Comparison of ENCODE assay signal across 16 cellular contexts in the genomic region with DNA sequence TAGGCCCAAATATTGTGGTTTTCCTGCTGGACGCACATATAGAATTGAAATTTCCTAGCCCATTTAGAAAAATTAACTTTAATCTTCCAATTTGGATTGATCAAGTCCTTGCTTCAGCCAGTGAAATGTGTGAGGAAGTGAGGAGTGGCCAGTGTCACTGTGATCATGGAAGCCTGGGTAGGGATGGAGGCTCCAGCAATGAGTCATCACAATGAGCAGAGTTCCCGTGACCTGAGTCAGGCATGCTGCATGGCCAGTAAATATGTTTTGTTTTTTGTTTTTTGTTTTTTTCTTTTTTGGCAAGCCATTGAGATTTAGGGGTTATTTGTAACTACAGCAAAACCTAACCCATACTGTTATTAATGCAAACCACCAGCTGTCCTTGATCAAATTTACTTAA. TPM values are rescaled to one million over a fixed set of nuclear protein-coding genes. Genes with fewer than 3 reads are reported as not detected.
A peak's percentile ranks its signal among the peaks of the same experiment; 100 is the strongest.
DNase-seq lines count a peak whose midpoint lies in the region; ATAC-seq lines count a peak whose summit lies in the region.
"Had no signal": no experiment of that assay in that cellular context is flagged by ENCODE, and none has a peak within 500 bp of the region (broad histone marks: within the 10 kb centered on the region; RNA-seq: fewer than 3 reads in every experiment).

No MANE protein-coding gene starts in this region.

- H3K4me1 ChIP-seq in SJSA1 (replicated peaks), result peaks cover 7% of the 10 kb centered on the region; the same call in 1 of the 2 replicates
- H3K4me1 ChIP-seq: esophagus muscularis mucosa had no signal

- H3K9me3 ChIP-seq in SJSA1 (replicated peaks), result no peaks in the 10 kb centered on the region
- H3K9me3 ChIP-seq: esophagus muscularis mucosa had no signal

- H3K27ac ChIP-seq in SJSA1, result no peak overlapping the region
- H3K27ac ChIP-seq: 22Rv1, esophagus muscularis mucosa had no signal

- H3K4me3 ChIP-seq in SJSA1, result no peak overlapping the region
- H3K4me3 ChIP-seq: esophagus muscularis mucosa had no signal

- DNase-seq in DMS 273 (lab: John Stamatoyannopoulos, UW; ENCODE audit: unreplicated experiment) (peak; percentile 36), DMS 273 treated with DMSO at 0.1 percent for 48 hours (lab: John Stamatoyannopoulos, UW) (no peak), SJSA1 (ENCODE audit: low read depth in 1 of 2, low spot score in 2 of 2) (peak; percentile 18 to 47), fibroblast of gingiva (ENCODE audit: low read depth) (peak; percentile 3), stromal cell of bone marrow (ENCODE audit: low read depth) (peak; percentile 25), NCI-H2081 treated with DMSO at 0.1 percent for 48 hours (lab: John Stamatoyannopoulos, UW) (no peak), NCI-H187 treated with DMSO at 0.1 percent for 48 hours (lab: John Stamatoyannopoulos, UW) (no peak)
- DNase-seq: activated T-cell treated with anti-CD3 and anti-CD28 coated beads for 4 hours; DND-41; NCI-H2081; OCI-M1; stimulated activated naive CD8-positive, alpha-beta T cell treated with anti-CD3 and anti-CD28 coated beads, Interleukin-15, Interleukin-2, amounts not matched to agents 100 U/mL and 50 U/mL, for 24 hours had no signal

- no peak for ATAC-seq in GM21529 (IDR thresholded peaks at IDR 0.05; ENCODE audit: unreplicated experiment)
- ATAC-seq: left lobe of liver; stimulated activated naive CD8-positive, alpha-beta T cell treated with anti-CD3 and anti-CD28 coated beads, Interleukin-15, Interleukin-2, amounts not matched to agents 100 U/mL and 50 U/mL, for 24 hours had no signal

- H3K27me3 ChIP-seq in SJSA1 (replicated peaks), result no peaks in the 10 kb centered on the region
- H3K27me3 ChIP-seq: esophagus muscularis mucosa had no signal

- no peaks in the 10 kb centered on the region for H3K36me3 ChIP-seq in SJSA1
- H3K36me3 ChIP-seq: esophagus muscularis mucosa had no signal

RNA-seq across cellular contexts. Expression of a gene that starts 52.1 kb away (rescaled TPM):
- 18.3 and 18.9 TPM in 2 replicates for total RNA-seq in SJSA1 (2014; rRNA removed; shearing (Covaris generic))

Comparison
In these comparisons a context has a peak if more than half of its experiments do, and no peak if none do; other contexts are left out.
1. DNase-seq: peak in DMS 273 (single experiment), SJSA1 (2 of 2), fibroblast of gingiva (single experiment) and stromal cell of bone marrow (single experiment); none in DMS 273 treated with DMSO at 0.1 percent for 48 hours (single experiment), NCI-H2081 treated with DMSO at 0.1 percent for 48 hours (single experiment) and NCI-H187 treated with DMSO at 0.1 percent for 48 hours (single experiment).